In genomic region chr2:99140056-99140859, GRCh38 we compare ENCODE assay signal across 1 cellular context.
TF ChIP-seq lines count a peak whose summit lies in the region.

No MANE protein-coding gene starts in this region.

TF ChIP-seq in IMR-90, 13 proteins besides CTCF, POLR2A, EP300 and RAD21 (continued from another document):
- TF ChIP-seq MXI1 (IDR thresholded peaks at IDR 0.05; ENCODE audit: borderline replicate concordance, low read depth, low read length) = no peak
- no peak for TF ChIP-seq USF2 (IDR thresholded peaks at IDR 0.05; ENCODE audit: low read depth, low read length)
- no peak for TF ChIP-seq CHD1 (IDR thresholded peaks at IDR 0.05; ENCODE audit: low read depth, low read length)
- TF ChIP-seq ELK1 (IDR thresholded peaks at IDR 0.05; ENCODE audit: borderline replicate concordance, low read depth, low read length) = no peak
- TF ChIP-seq SMC3 (IDR thresholded peaks at IDR 0.05; ENCODE audit: low read depth, low read length) = no peak
- TF ChIP-seq MAFK (IDR thresholded peaks at IDR 0.05; ENCODE audit: low read depth, low read length) = no peak
- no peak for TF ChIP-seq CEBPB (IDR thresholded peaks at IDR 0.05; ENCODE audit: low read depth, low read length)
- no peak for TF ChIP-seq RCOR1 (IDR thresholded peaks at IDR 0.05; ENCODE audit: insufficient replicate concordance, low read length)
- TF ChIP-seq MAZ (IDR thresholded peaks at IDR 0.05; ENCODE audit: borderline replicate concordance, low read depth, low read length) = no peak
- TF ChIP-seq RFX5 (IDR thresholded peaks at IDR 0.05; ENCODE audit: low read depth, low read length) = no peak
